Comparison of ENCODE assay signal across 8 cellular contexts in genomic region chr22:37267128-37267587, GRCh38. TPM values are rescaled to one million over a fixed set of nuclear protein-coding genes. Genes with fewer than 3 reads are reported as not detected.
DNase-seq lines count a peak whose midpoint lies in the region; ATAC-seq, FAIRE-seq and TF ChIP-seq lines count a peak whose summit lies in the region.

No MANE protein-coding gene starts in this region.

- peaks cover 7 to 11% (median 8%) of the 10 kb centered on the region in 3 donors for H3K4me1 ChIP-seq in esophagus squamous epithelium
- peaks cover 9 to 27% (median 13%) of the 10 kb centered on the region in 4 donors for H3K4me1 ChIP-seq in upper lobe of left lung

- H3K27me3 Mint-ChIP-seq in osteocyte (ENCODE audit: unreplicated experiment), result peaks cover 9% of the 10 kb centered on the region

- DNase-seq in D721Med (ENCODE audit: insufficient read length, low spot score) (no peak), NCI-H1092 treated with DMSO at 0.1 percent for 48 hours (lab: John Stamatoyannopoulos, UW) (peak; percentile 16), activated T-cell treated with anti-CD3 and anti-CD28 coated beads for 4 hours (peak; percentile 65), esophagus squamous epithelium (lab: John Stamatoyannopoulos, UW) (no peak), osteocyte (ENCODE audit: extremely low spot score, unreplicated experiment) (no peak), upper lobe of left lung (peak; percentile 70 to 91), occipital lobe (lab: John Stamatoyannopoulos, UW) (no peak)

- H3K4me3 Mint-ChIP-seq in osteocyte (ENCODE audit: unreplicated experiment), result peak overlapping the region; percentile 67

- H3K36me3 ChIP-seq in esophagus squamous epithelium (no peaks in the 10 kb centered on the region), upper lobe of left lung (no peaks in the 10 kb centered on the region)

- H3K9me3 ChIP-seq in esophagus squamous epithelium (peaks cover 0 to 14% (median 10%) of the 10 kb centered on the region in 3 donors), upper lobe of left lung (peaks cover 0 to 13% (median 7%) of the 10 kb centered on the region in 4 donors)

- no peak for TF ChIP-seq POLR2A in esophagus squamous epithelium (IDR thresholded peaks at IDR 0.05)
- no peak for TF ChIP-seq POLR2A in upper lobe of left lung (IDR thresholded peaks at IDR 0.05)

- H3K36me3 Mint-ChIP-seq in osteocyte (ENCODE audit: unreplicated experiment), result no peaks in the 10 kb centered on the region

- peak; percentile 43 for TF ChIP-seq CTCF in D721Med (IDR thresholded peaks at IDR 0.05; ENCODE audit: insufficient read depth, missing control alignments)
- peak; percentile 35 to 70 (median 56) for TF ChIP-seq CTCF in esophagus squamous epithelium (IDR thresholded peaks at IDR 0.05)
- peak; percentile 87 for TF ChIP-seq CTCF in osteocyte (IDR thresholded peaks at IDR 0.05)
- peak; percentile 76 to 92 (median 80) for TF ChIP-seq CTCF in upper lobe of left lung (IDR thresholded peaks at IDR 0.05)

- H3K27me3 ChIP-seq in esophagus squamous epithelium (peaks cover 0 to 80% (median 0%) of the 10 kb centered on the region in 4 donors), upper lobe of left lung (no peaks in the 10 kb centered on the region)

- 16% methylated on average over 7 to 10 of the region's 22 CpGs for WGBS in esophagus squamous epithelium, 2 donors
- 17 to 18% methylated on average over 11 of the region's 22 CpGs for WGBS in upper lobe of left lung, 2 donors

- peak overlapping the region in 3 of 4 donors; percentile 29 to 60 (median 33) for H3K4me3 ChIP-seq in esophagus squamous epithelium
- H3K4me3 ChIP-seq in upper lobe of left lung, result peak overlapping the region in 3 of 4 donors; percentile 27 to 53 (median 42)

- TF ChIP-seq EP300 in upper lobe of left lung (IDR thresholded peaks at IDR 0.05), result no peak

- ATAC-seq in GM21619 (IDR thresholded peaks at IDR 0.05; ENCODE audit: unreplicated experiment) (peak; percentile 71), upper lobe of left lung (ENCODE audit: low FRiP score in 2 of 2) (peak; percentile 65 to 83)

- FAIRE-seq in D721Med (lab: Jason Lieb, UNC), result no peak

- H3K9me3 Mint-ChIP-seq in osteocyte (ENCODE audit: unreplicated experiment), result peaks cover 5% of the 10 kb centered on the region

- intact Hi-C loops in esophagus squamous epithelium (cut with DNase I), result no loop called here

- peak overlapping the region in 3 of 4 donors; percentile 4 to 50 (median 49) for H3K27ac ChIP-seq in esophagus squamous epithelium
- H3K27ac ChIP-seq in upper lobe of left lung, result peak overlapping the region; percentile 73 to 80 (median 78)

- peaks cover 10% of the 10 kb centered on the region for H3K4me1 Mint-ChIP-seq in osteocyte (ENCODE audit: unreplicated experiment)

- H3K27ac Mint-ChIP-seq in osteocyte (ENCODE audit: unreplicated experiment), result peak overlapping the region; percentile 79

RNA-seq across cellular contexts. Expression of gene CYTH4, which starts 15.2 kb away (rescaled TPM):
- 10 to 100 TPM in 1 of 4 donors, 1 to 10 TPM in 3; 1.9 to 10.3 (median 3.4) TPM for total RNA-seq in esophagus squamous epithelium
- not detected in 2 replicates for total RNA-seq in osteocyte
- total RNA-seq in upper lobe of left lung, result 10 to 100 TPM; 16.7 to 71.2 (median 44.7) TPM
- 2.3 TPM for total RNA-seq in occipital lobe

RNA-seq across cellular contexts. Expression of gene RAC2, which starts 23.1 kb away (rescaled TPM):
- total RNA-seq in esophagus squamous epithelium, result 10 to 100 TPM; 17.3 to 27.1 (median 19.6) TPM
- total RNA-seq in osteocyte, result not detected in 2 replicates
- 100 to 1,000 TPM in 1 of 6 donors, 10 to 100 TPM in 5; 22.1 to 126 (median 65.2) TPM for total RNA-seq in upper lobe of left lung
- total RNA-seq in occipital lobe, result not detected

RNA-seq across cellular contexts. Expression of gene SSTR3, which starts 54.9 kb away (rescaled TPM):
- total RNA-seq in esophagus squamous epithelium, result not detected
- total RNA-seq in osteocyte, result not detected in 2 replicates
- under 1 TPM in 2 of 6 donors, not detected in 4; 0.06 to 0.13 TPM for total RNA-seq in upper lobe of left lung
- total RNA-seq in occipital lobe, result not detected

Comparison
In these comparisons a context has a peak if more than half of its experiments do, and no peak if none do; other contexts are left out.
1. DNase-seq: peak in NCI-H1092 treated with DMSO at 0.1 percent for 48 hours (single experiment), activated T-cell treated with anti-CD3 and anti-CD28 coated beads for 4 hours (single experiment) and upper lobe of left lung (2 of 2); none in D721Med (single experiment), esophagus squamous epithelium (single experiment), osteocyte (single experiment) and occipital lobe (single experiment).
2. RNA of gene RAC2, which starts 23.1 kb away (total RNA-seq): 22.1 to 126 TPM in upper lobe of left lung and 17.3 to 27.1 TPM in esophagus squamous epithelium; not detected in osteocyte and not detected in occipital lobe (single experiment); every median in the first group is over 10 times any median in the second.
3. Peak in every context shown above with its lines, with median percentiles within 50 percentile points of each other: CTCF ChIP-seq.